1 cellular context compared by ENCODE assay signal in the genomic region with DNA sequence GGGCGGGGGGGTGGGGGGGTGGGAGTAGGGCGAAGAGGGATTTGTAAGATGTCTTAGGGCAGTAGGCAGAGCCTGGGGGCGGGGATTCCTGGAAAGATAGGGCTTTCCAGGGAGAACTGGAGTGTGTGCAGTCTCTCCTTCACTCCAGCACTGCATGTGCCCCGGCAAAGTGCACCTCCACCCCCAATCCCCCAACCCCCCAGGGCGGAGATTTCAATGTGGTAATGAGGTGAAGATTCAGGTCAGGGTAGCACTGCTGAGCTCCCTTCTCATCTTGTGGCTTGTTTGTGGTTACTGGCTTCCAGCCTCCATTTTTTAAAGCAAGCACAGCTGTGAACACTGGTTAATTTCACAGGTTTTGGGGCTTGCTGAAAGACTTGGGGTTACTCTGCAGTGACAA.
TF ChIP-seq lines count a peak whose summit lies in the region.

No MANE protein-coding gene starts in this region.

TF ChIP-seq in HCT116, 20 proteins besides CTCF, POLR2A, EP300 and RAD21 (continued from another document):
- TF ChIP-seq ZBTB33 (IDR thresholded peaks at IDR 0.05; ENCODE audit: extremely low read depth, insufficient replicate concordance, low read length), result no peak
- no peak for TF ChIP-seq POLR2AphosphoS5 (IDR thresholded peaks at IDR 0.05; ENCODE audit: low read depth, low read length)
- TF ChIP-seq, protein P1, sequence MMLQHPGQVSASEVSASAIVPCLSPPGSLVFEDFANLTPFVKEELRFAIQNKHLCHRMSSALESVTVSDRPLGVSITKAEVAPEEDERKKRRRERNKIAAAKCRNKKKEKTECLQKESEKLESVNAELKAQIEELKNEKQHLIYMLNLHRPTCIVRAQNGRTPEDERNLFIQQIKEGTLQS (IDR thresholded peaks at IDR 0.05), result no peak
- no peak for TF ChIP-seq SRF (IDR thresholded peaks at IDR 0.05; ENCODE audit: low read depth)
- no peak for TF ChIP-seq ZNF274 (IDR thresholded peaks at IDR 0.05; ENCODE audit: low read depth, low read length)
- TF ChIP-seq EZH2 (IDR thresholded peaks at IDR 0.05), result no peak
- TF ChIP-seq SIN3A (IDR thresholded peaks at IDR 0.05; ENCODE audit: low read depth), result no peak
- TF ChIP-seq ZFX (IDR thresholded peaks at IDR 0.05), result no peak
- TF ChIP-seq ELF1 (IDR thresholded peaks at IDR 0.05; ENCODE audit: borderline replicate concordance, low read depth), result no peak
- TF ChIP-seq FOSL1 (IDR thresholded peaks at IDR 0.05; ENCODE audit: low read depth), result no peak
- TF ChIP-seq CEBPB (IDR thresholded peaks at IDR 0.05; ENCODE audit: low read depth), result no peak
- no peak for TF ChIP-seq TCF7L2 (IDR thresholded peaks at IDR 0.05; ENCODE audit: borderline replicate concordance, extremely low read depth, insufficient read depth, insufficient read length)
- TF ChIP-seq CBX3 (IDR thresholded peaks at IDR 0.05; ENCODE audit: low read depth), result no peak
